In the genomic region with DNA sequence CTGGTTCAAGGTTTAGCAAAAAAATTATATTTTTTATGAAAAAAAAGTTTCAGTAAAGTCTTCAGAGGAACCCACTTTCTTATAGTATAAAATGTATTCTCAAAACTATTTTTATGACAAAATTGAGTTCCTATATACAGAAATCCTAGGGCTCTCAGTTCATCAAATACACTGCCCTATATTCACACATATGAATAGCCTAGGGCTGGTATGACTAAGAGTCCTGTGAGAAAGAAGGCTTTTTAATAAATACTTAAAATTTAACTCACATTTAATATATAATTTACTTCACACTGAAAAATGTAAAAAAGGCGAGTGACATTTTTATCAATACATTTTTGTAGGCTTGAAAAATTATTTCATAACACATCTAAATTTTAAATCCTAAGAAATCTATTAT, we compare ENCODE assay signal across 18 cellular contexts. TPM values are rescaled to one million over a fixed set of nuclear protein-coding genes. Genes with fewer than 3 reads are reported as not detected.
A peak's percentile ranks its signal among the peaks of the same experiment; 100 is the strongest.
DNase-seq lines count a peak whose midpoint lies in the region; ATAC-seq, FAIRE-seq and TF ChIP-seq lines count a peak whose summit lies in the region.
"Had no signal": no experiment of that assay in that cellular context is flagged by ENCODE, and none has a peak within 500 bp of the region (broad histone marks: within the 10 kb centered on the region; RNA-seq: fewer than 3 reads in every experiment).

No MANE protein-coding gene starts in this region.

- no peak overlapping the region for H3K4me2 ChIP-seq in endothelial cell of umbilical vein (ENCODE audit: insufficient read depth, low read length)
- H3K4me2 ChIP-seq: GM23338 had no signal

- CTCF ChIA-PET in endothelial cell of umbilical vein (lab: Charles Lee): interaction anchor here (1.0 to 1.2 kb wide), 2 partner anchors 17 to 279 kb away, joined by 3 read pairs; a partner anchor contains a TSS
- CTCF ChIA-PET in MCF 10A (lab: Yijun Ruan, JAX): no interaction called here

- no peaks in the 10 kb centered on the region for H3K27me3 Mint-ChIP-seq in MCF 10A (ENCODE audit: insufficient read depth, unreplicated experiment)
- H3K27me3 Mint-ChIP-seq: CD4-positive, alpha-beta memory T cell had no signal

- peaks cover 0 to 5% of the 10 kb centered on the region in 2 experiments for H3K36me3 ChIP-seq in endothelial cell of umbilical vein (ENCODE audit: control insufficient read depth in 2 of 2, extremely low read depth in 1 of 2, insufficient read depth in 2 of 2, low read length in 2 of 2)
- H3K36me3 ChIP-seq in pancreas: peaks cover 0 to 7% (median 0%) of the 10 kb centered on the region in 3 donors
- H3K36me3 ChIP-seq in right atrium auricular region: peaks cover 14% of the 10 kb centered on the region

- intact Hi-C loops in endothelial cell of umbilical vein (cut with micrococcal nuclease): no loop called here
- intact Hi-C loops in pancreas (cut with DNase I): no loop called here
- intact Hi-C loops in MCF 10A (cut with micrococcal nuclease): no loop called here

- WGBS in pancreas, 2 donors: 95 to 100% methylated on average over 1 of the region's 1 CpG

- no peak overlapping the region for H3K9ac ChIP-seq in endothelial cell of umbilical vein (replicated peaks; ENCODE audit: extremely low read depth, insufficient read depth, low read length)

- BruUV-seq in endothelial cell of umbilical vein (replicated peaks; lab: Mats Ljungman, UMichigan) (no TSS peak), MCF 10A (replicated peaks; lab: Mats Ljungman, UMichigan) (no TSS peak)

- ATAC-seq in pancreas (no peak), HG02852 (IDR thresholded peaks at IDR 0.05; ENCODE audit: unreplicated experiment) (no peak)
- ATAC-seq: GM23338, HCT116 had no signal

- H3K9me1 ChIP-seq in endothelial cell of umbilical vein (replicated peaks; ENCODE audit: control insufficient read depth, extremely low read depth, insufficient read depth, low read length): no peaks in the 10 kb centered on the region

- dilution Hi-C loops in endothelial cell of umbilical vein (cut with MboI; ENCODE audit: extremely low pct_ligation_motif_present, low sequenced_read_pairs): no loop called here

- peaks cover 8% of the 10 kb centered on the region for H3K4me1 ChIP-seq in endothelial cell of umbilical vein (ENCODE audit: control insufficient read depth, extremely low read depth, insufficient read depth, low read length)
- H3K4me1 ChIP-seq in pancreas: peaks cover 2 to 17% (median 8%) of the 10 kb centered on the region in 3 donors
- H3K4me1 ChIP-seq in right atrium auricular region: peaks cover 0 to 25% of the 10 kb centered on the region in 2 donors
- H3K4me1 ChIP-seq: Caco-2 had no signal

- no peak overlapping the region for H3K4me3 Mint-ChIP-seq in MCF 10A (ENCODE audit: unreplicated experiment)
- H3K4me3 Mint-ChIP-seq: CD4-positive, alpha-beta memory T cell; GM23338; H9 had no signal

- H3K79me2 ChIP-seq in endothelial cell of umbilical vein (ENCODE audit: control insufficient read depth, insufficient read depth, low read length): peaks cover 24% of the 10 kb centered on the region

- H3K4me3 ChIP-seq in endothelial cell of umbilical vein (replicated peaks in 1 of 3; ENCODE audit: insufficient read depth in 1 of 3, low read depth in 1 of 3, low read length in 3 of 3) (no peak overlapping the region), pancreas (no peak overlapping the region), right atrium auricular region (no peak overlapping the region)
- H3K4me3 ChIP-seq: GM23338 had no signal

- H3K9me3 ChIP-seq in endothelial cell of umbilical vein (replicated peaks; ENCODE audit: control insufficient read depth, insufficient read depth, low read length): no peaks in the 10 kb centered on the region
- H3K9me3 ChIP-seq in pancreas: no peaks in the 10 kb centered on the region
- no peaks in the 10 kb centered on the region for H3K9me3 ChIP-seq in right atrium auricular region
- H3K9me3 ChIP-seq: Caco-2 had no signal

- no peaks in the 10 kb centered on the region for H4K20me1 ChIP-seq in endothelial cell of umbilical vein (replicated peaks; ENCODE audit: control insufficient read depth, extremely low read depth, insufficient read depth, low read length)

- POLR2A ChIA-PET in endothelial cell of umbilical vein (lab: Charles Lee) (no interaction called here), MCF 10A (lab: Yijun Ruan, JAX) (interaction anchor here (0.7 kb wide), 1 partner anchor 17 kb away, joined by 4 read pairs; a partner anchor contains a TSS)

- H3K27ac ChIP-seq in endothelial cell of umbilical vein (ENCODE audit: insufficient read depth, low read depth, low read length) (no peak overlapping the region), pancreas (no peak overlapping the region), right atrium auricular region (no peak overlapping the region)

- H3K9me3 Mint-ChIP-seq in MCF 10A (ENCODE audit: unreplicated experiment): no peaks in the 10 kb centered on the region
- H3K9me3 Mint-ChIP-seq: CD4-positive, alpha-beta memory T cell; GM23338; H9 had no signal

- H2AFZ ChIP-seq in endothelial cell of umbilical vein (ENCODE audit: low read depth, low read length): no peak overlapping the region
- H2AFZ ChIP-seq: GM23338 had no signal

- peak; percentile 86 for DNase-seq in COLO829 (ENCODE audit: low spot score)
- DNase-seq in SK-MEL-5 (ENCODE audit: low read depth, low spot score): peak; percentile 37
- no peak for DNase-seq in endothelial cell of umbilical vein (ENCODE audit: low read depth, low spot score)
- no peak for DNase-seq in pancreas
- no peak for DNase-seq in right atrium auricular region (ENCODE audit: low spot score)
- DNase-seq in MCF 10A (ENCODE audit: unreplicated experiment): no peak
- no peak for DNase-seq in NCI-H1930 (lab: John Stamatoyannopoulos, UW)
- DNase-seq: 8988T; C1 segment of cervical spinal cord; Caco-2; CD4-positive, alpha-beta memory T cell; DMS153; DMS79; H9 had no signal

- no peak overlapping the region for H3K27ac Mint-ChIP-seq in MCF 10A (ENCODE audit: low read depth, unreplicated experiment)
- H3K27ac Mint-ChIP-seq: CD4-positive, alpha-beta memory T cell; GM23338; H9 had no signal

- peaks cover 29% of the 10 kb centered on the region for H3K36me3 Mint-ChIP-seq in MCF 10A (ENCODE audit: insufficient read depth, unreplicated experiment)

- peak; percentile 28 for FAIRE-seq in endothelial cell of umbilical vein (lab: Jason Lieb, UNC)
- peak; percentile 78 for FAIRE-seq in pancreas (lab: Jason Lieb, UNC)
- FAIRE-seq: GM12892 had no signal

- TF ChIP-seq POLR2A in endothelial cell of umbilical vein (IDR thresholded peaks at IDR 0.05; ENCODE audit: low read depth, low read length): no peak

- TF ChIP-seq CTCF in endothelial cell of umbilical vein (IDR thresholded peaks at IDR 0.05; ENCODE audit: extremely low read depth in 1 of 2, insufficient read depth in 1 of 2, low read depth in 1 of 2, low read length in 2 of 2): no peak
- TF ChIP-seq CTCF in pancreas (IDR thresholded peaks at IDR 0.05): no peak
- TF ChIP-seq CTCF in right atrium auricular region (IDR thresholded peaks at IDR 0.05): no peak
- TF ChIP-seq CTCF in MCF 10A (IDR thresholded peaks at IDR 0.05; ENCODE audit: unreplicated experiment): no peak

- H3K4me1 Mint-ChIP-seq in MCF 10A (ENCODE audit: insufficient read depth, unreplicated experiment): peaks cover 8% of the 10 kb centered on the region

- H3K27me3 ChIP-seq in endothelial cell of umbilical vein (ENCODE audit: control insufficient read depth in 2 of 2, insufficient read depth in 2 of 2, low read length in 2 of 2) (no peaks in the 10 kb centered on the region), pancreas (no peaks in the 10 kb centered on the region), right atrium auricular region (no peaks in the 10 kb centered on the region)

- in situ Hi-C loops in SK-MEL-5 (cut with HindIII; ENCODE audit: low pct_unique_long_range_greater_than_20kb, low sequenced_read_pairs): loop anchor here (25.0 kb wide), 1 partner anchor 103 kb away; no protein-coding TSS in a partner anchor

TF ChIP-seq in endothelial cell of umbilical vein, 7 proteins besides CTCF, POLR2A, EP300 and RAD21:
- TF ChIP-seq GATA2 (IDR thresholded peaks at IDR 0.05; ENCODE audit: insufficient read depth, insufficient read length, low read depth, low read length) (no peak), MYC (IDR thresholded peaks at IDR 0.05; ENCODE audit: low read depth, low read length) (no peak), JUN (IDR thresholded peaks at IDR 0.05; ENCODE audit: borderline replicate concordance, insufficient read depth, insufficient read length, low read depth) (no peak), POLR2AphosphoS5 (IDR thresholded peaks at IDR 0.05; ENCODE audit: insufficient read depth, low read depth, low read length) (no peak)

RNA-seq across cellular contexts. Expression of a gene that starts 16.6 kb away (rescaled TPM):
- 264 and 287 TPM in 2 replicates for total RNA-seq in SK-MEL-5 (2014; rRNA removed; shearing (Covaris generic))
- 137 and 151 TPM in 2 replicates for polyA plus RNA-seq in SK-MEL-5 (2015; cell fraction: cytosol; rRNA removed)
- polyA plus RNA-seq in SK-MEL-5 (2015; cell fraction: nucleus; rRNA removed): 29.4 and 31.5 TPM in 2 replicates
- total RNA-seq in endothelial cell of umbilical vein: 63.7 and 65.3 TPM in 2 replicates
- polyA plus RNA-seq in endothelial cell of umbilical vein: 17.3 and 22.0 TPM in 2 replicates
- 53.8 and 54.4 TPM in 2 replicates for polyA plus RNA-seq in endothelial cell of umbilical vein (2011; cell fraction: cytosol; rRNA removed)
- 27.1 and 37.7 TPM in 2 replicates for polyA plus RNA-seq in endothelial cell of umbilical vein (2011; cell fraction: nucleus; rRNA removed)
- polyA plus RNA-seq in endothelial cell of umbilical vein (2012): 40.9 and 56.2 TPM in 2 replicates
- 25.9 and 29.3 TPM in 2 replicates for polyA minus RNA-seq in endothelial cell of umbilical vein
- 57.9 TPM for polyA minus RNA-seq in endothelial cell of umbilical vein (2011; cell fraction: cytosol; rRNA and poly(A)+ RNA removed)
- 45.5 and 52.0 TPM in 2 replicates for polyA minus RNA-seq in endothelial cell of umbilical vein (2011; cell fraction: nucleus; rRNA and poly(A)+ RNA removed)
- total RNA-seq in pancreas: 10 to 100 TPM; 14.5 to 23.2 (median 21.5) TPM
- polyA plus RNA-seq in pancreas: 10 to 100 TPM in 1 of 2 donors, 1 to 10 TPM in 1; 7.9 to 17.4 TPM
- 100 to 1,000 TPM in 1 of 2 donors, 10 to 100 TPM in 1; 88.3 to 154 TPM for total RNA-seq in right atrium auricular region
- 102 and 126 TPM in 2 replicates for total RNA-seq in MCF 10A (2022)

Comparison
In these comparisons a context has a peak if more than half of its experiments do, and no peak if none do; other contexts are left out.
1. DNase-seq: peak in COLO829 (single experiment) and SK-MEL-5 (single experiment); none in endothelial cell of umbilical vein (single experiment), pancreas (0 of 6), right atrium auricular region (single experiment), MCF 10A (single experiment) and NCI-H1930 (0 of 2).